ENCODE assay signal across 23 cellular contexts in the genomic region with DNA sequence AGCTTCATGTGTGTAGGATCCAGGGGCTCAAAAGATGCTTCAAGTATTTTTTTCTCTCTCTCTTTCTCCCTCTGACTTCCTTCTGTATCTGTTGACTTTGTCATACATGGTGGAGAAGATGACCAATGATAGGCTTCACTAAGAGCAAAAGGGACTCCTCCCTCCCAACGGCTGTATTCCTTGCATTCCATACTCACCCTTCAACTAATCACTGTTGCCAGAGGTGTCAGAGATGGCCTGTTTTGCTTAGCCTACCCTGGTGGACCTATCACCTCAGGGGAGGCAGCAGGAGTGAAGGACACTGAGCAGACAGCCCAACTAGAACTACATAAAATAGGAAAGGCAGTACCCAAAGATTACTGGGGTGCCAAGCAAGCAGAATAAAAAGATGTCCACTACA.
"Had no signal": no experiment of that assay in that cellular context is flagged by ENCODE, and none has a peak within 500 bp of the region (broad histone marks: within the 10 kb centered on the region; RNA-seq: fewer than 3 reads in every experiment).

No MANE protein-coding gene starts in this region.

- H3K27ac Mint-ChIP-seq: IgD-negative memory B cell had no signal

- H3K27me3 ChIP-seq: MG63 had no signal

- ATAC-seq: K562, Panc1, PC-3 had no signal

- H3K9me3 ChIP-seq: MG63, SK-N-SH had no signal

- H3K4me3 ChIP-seq: K562, MG63 had no signal

- H3K4me1 Mint-ChIP-seq: IgD-negative memory B cell had no signal

- DNase-seq: MG63; NCI-H1092; NCI-H1105 treated with DMSO at 0.1 percent for 48 hours; NCI-H1436; NCI-H187; NCI-H2029; NCI-H2081 treated with DMSO at 0.1 percent for 48 hours; NCI-H2171; NCI-H226; NCI-H446; NCI-H510A; NCI-H524 treated with DMSO at 0.1 percent for 48 hours; NCI-H69; NCI-H774; NK-92 treated with Interleukin-12 subunit alpha and Interleukin-12 subunit beta, amount 100 ng/mL, for 24 hours; PC-3; SHP77; SK-N-SH had no signal

- H3K9me3 Mint-ChIP-seq: IgD-negative memory B cell had no signal

- H3K4me3 Mint-ChIP-seq: IgD-negative memory B cell had no signal

- H3K4me2 ChIP-seq: SK-N-SH had no signal

- H3K36me3 ChIP-seq: MG63 had no signal

- H3K9ac ChIP-seq: SK-N-SH had no signal

- H3K27ac ChIP-seq: HL-60, RWPE1 had no signal
